Comparison of ENCODE assay signal across 15 cellular contexts in the genomic region with DNA sequence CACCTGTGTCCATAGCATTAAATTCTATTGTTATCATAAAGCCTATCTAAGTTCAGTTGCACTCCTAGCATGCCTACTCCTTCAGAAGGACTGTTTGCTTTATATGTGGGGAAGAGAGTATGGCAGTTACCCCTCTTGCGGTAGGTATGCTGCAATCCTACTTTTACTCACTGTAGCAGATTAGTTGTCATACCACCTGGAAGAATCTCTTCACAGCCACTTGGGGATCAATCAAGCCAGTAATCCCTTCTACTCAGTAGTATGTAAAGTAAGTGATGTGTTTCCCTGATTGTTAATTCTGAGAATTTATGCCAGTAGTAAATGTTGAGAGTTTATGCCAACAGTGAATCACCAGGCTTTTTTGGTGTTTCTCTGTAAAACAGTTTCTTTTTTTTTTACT.
"Had no signal": no experiment of that assay in that cellular context is flagged by ENCODE, and none has a peak within 500 bp of the region (broad histone marks: within the 10 kb centered on the region; RNA-seq: fewer than 3 reads in every experiment).

No MANE protein-coding gene starts in this region.

- H3K4me1 ChIP-seq: neural progenitor cell, testis, upper lobe of left lung had no signal

- H3K36me3 ChIP-seq: brain microvascular endothelial cell, neural progenitor cell had no signal

- H3K27ac ChIP-seq: brain microvascular endothelial cell, dorsolateral prefrontal cortex, epithelial cell of prostate, neural progenitor cell, testis, upper lobe of left lung had no signal

- H2AFZ ChIP-seq: neural progenitor cell had no signal

- H3K4me1 Mint-ChIP-seq: neural progenitor cell had no signal

- H3K4me2 ChIP-seq: neural progenitor cell had no signal

- H3K27me3 Mint-ChIP-seq: naive thymus-derived CD4-positive, alpha-beta T cell; progenitor cell of endocrine pancreas had no signal

- H3K27me3 ChIP-seq: brain microvascular endothelial cell, dorsolateral prefrontal cortex, neural progenitor cell, testis, upper lobe of left lung had no signal

- H3K9me3 Mint-ChIP-seq: naive thymus-derived CD4-positive, alpha-beta T cell; neural progenitor cell had no signal

- ATAC-seq: naive thymus-derived CD4-positive, alpha-beta T cell had no signal

- H3K4me3 ChIP-seq: dorsolateral prefrontal cortex, neural progenitor cell, testis, upper lobe of left lung had no signal

- H3K9me3 ChIP-seq: testis, upper lobe of left lung had no signal

- H3K27ac Mint-ChIP-seq: naive thymus-derived CD4-positive, alpha-beta T cell; neural progenitor cell; progenitor cell of endocrine pancreas had no signal

- H3K4me3 Mint-ChIP-seq: naive thymus-derived CD4-positive, alpha-beta T cell; neural progenitor cell had no signal

- DNase-seq: activated effector memory CD4-positive, alpha-beta T cell treated with Interleukin-2 at 50 U/mL for 16 hours; anterior cingulate cortex; brain microvascular endothelial cell; central memory CD4-positive, alpha-beta T cell; dorsolateral prefrontal cortex; foreskin fibroblast; mesenchymal stem cell; naive thymus-derived CD4-positive, alpha-beta T cell; stimulated activated CD4-positive, alpha-beta T cell treated with anti-CD3 and anti-CD28 coated beads, Interleukin-2, amount 100 ng/mL, for 24 hours; T1000; testis; upper lobe of left lung had no signal
